Comparison of ENCODE assay signal across 18 cellular contexts in the genomic region with DNA sequence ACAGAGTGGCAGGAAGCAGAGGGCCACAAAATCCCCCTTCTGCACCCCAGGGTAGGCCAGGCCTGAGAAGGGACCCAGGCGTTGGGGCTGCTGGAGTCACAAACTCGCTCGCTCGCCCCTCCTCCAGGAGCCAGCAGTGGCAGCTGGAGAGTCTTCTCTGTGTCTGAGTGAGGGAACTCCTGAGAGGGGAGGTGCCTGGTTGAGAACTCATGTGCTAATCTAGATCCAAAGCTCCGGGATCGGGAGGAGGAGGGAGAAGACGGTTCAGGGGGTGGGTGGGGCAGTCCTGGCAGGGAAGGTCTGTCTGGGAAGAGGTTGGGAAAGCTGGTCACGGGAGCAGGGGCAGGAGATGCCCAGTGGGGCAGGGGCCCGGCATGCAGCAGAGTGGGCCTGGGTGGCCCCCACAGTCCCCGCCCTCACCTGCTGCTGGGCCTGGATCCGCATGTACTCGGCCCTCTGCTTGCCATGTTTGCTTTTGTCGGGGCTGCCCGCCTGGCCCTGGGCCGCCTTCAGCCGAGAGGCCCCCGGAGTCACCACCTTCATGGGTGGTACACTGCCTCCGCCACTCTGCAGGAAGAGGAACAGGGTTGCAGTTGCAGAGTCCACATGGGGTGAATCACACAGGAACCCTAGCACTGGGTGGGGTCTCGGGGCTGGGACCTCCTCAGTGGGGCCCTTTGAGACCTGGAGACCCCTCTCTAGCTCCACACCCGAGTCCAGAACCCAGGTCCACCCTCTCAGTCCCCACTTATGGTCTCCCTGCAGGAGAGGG.
"Had no signal": no experiment of that assay in that cellular context is flagged by ENCODE, and none has a peak within 500 bp of the region (broad histone marks: within the 10 kb centered on the region; RNA-seq: fewer than 3 reads in every experiment).

No MANE protein-coding gene starts in this region.

- H3K4me1 Mint-ChIP-seq: nephron had no signal

- H3K27ac Mint-ChIP-seq: activated CD4-positive, alpha-beta memory T cell treated with anti-CD3 and anti-CD28 coated beads for 36 hours; activated naive CD8-positive, alpha-beta T cell treated with anti-CD3 and anti-CD28 coated beads, Interleukin-2, amount 10 ng/mL, durations not matched to agents 7 days and 5 days; nephron; stimulated activated naive B cell treated with anti-CD40 and anti-IgM and Interleukin-4, amounts not matched to agents 10 μg/mL and 1 μg/mL and 100 μg/mL, for 72 hours had no signal

- DNase-seq: activated CD4-positive, alpha-beta memory T cell treated with anti-CD3 and anti-CD28 coated beads for 36 hours; activated CD4-positive, alpha-beta T cell treated with anti-CD3 and anti-CD28 coated beads for 48 hours; activated naive CD4-positive, alpha-beta T cell treated with Interleukin-2 at 50 U/mL for 16 hours; activated naive CD8-positive, alpha-beta T cell treated with anti-CD3 and anti-CD28 coated beads, Interleukin-2, amount 10 ng/mL, durations not matched to agents 7 days and 5 days; activated T-cell treated with anti-CD3 and anti-CD28 coated beads, Interleukin-2, amount 50 U/mL, for 48 hours; amygdala; cortex of kidney; foreskin fibroblast; heart right ventricle; left cardiac atrium; mesenchymal stem cell; small intestine; stimulated activated CD8-positive, alpha-beta memory T cell treated with anti-CD3 and anti-CD28 coated beads, Interleukin-4, amount 100 ng/mL, for 48 hours; stimulated activated naive B cell treated with anti-CD40 and anti-IgM and Interleukin-4, amounts not matched to agents 10 μg/mL and 1 μg/mL and 100 μg/mL, for 72 hours; T-helper 9 cell; transverse colon had no signal

- H3K4me3 ChIP-seq: heart right ventricle, right lobe of liver, transverse colon had no signal

- H3K36me3 ChIP-seq: heart right ventricle, right lobe of liver, transverse colon had no signal

- H3K4me1 ChIP-seq: heart right ventricle, right lobe of liver, transverse colon had no signal

- H3K4me3 Mint-ChIP-seq: activated CD4-positive, alpha-beta memory T cell treated with anti-CD3 and anti-CD28 coated beads for 36 hours; activated naive CD8-positive, alpha-beta T cell treated with anti-CD3 and anti-CD28 coated beads, Interleukin-2, amount 10 ng/mL, durations not matched to agents 7 days and 5 days; nephron; stimulated activated naive B cell treated with anti-CD40 and anti-IgM and Interleukin-4, amounts not matched to agents 10 μg/mL and 1 μg/mL and 100 μg/mL, for 72 hours had no signal

- H3K36me3 Mint-ChIP-seq: activated CD4-positive, alpha-beta memory T cell treated with anti-CD3 and anti-CD28 coated beads for 36 hours; activated naive CD8-positive, alpha-beta T cell treated with anti-CD3 and anti-CD28 coated beads, Interleukin-2, amount 10 ng/mL, durations not matched to agents 7 days and 5 days; stimulated activated naive B cell treated with anti-CD40 and anti-IgM and Interleukin-4, amounts not matched to agents 10 μg/mL and 1 μg/mL and 100 μg/mL, for 72 hours had no signal

- H3K27me3 ChIP-seq: right lobe of liver had no signal

- H3K9me3 ChIP-seq: heart right ventricle, right lobe of liver, transverse colon had no signal

- H3K27ac ChIP-seq: heart right ventricle, right lobe of liver, transverse colon had no signal

- H3K9me3 Mint-ChIP-seq: activated CD4-positive, alpha-beta memory T cell treated with anti-CD3 and anti-CD28 coated beads for 36 hours; activated naive CD8-positive, alpha-beta T cell treated with anti-CD3 and anti-CD28 coated beads, Interleukin-2, amount 10 ng/mL, durations not matched to agents 7 days and 5 days; nephron; stimulated activated naive B cell treated with anti-CD40 and anti-IgM and Interleukin-4, amounts not matched to agents 10 μg/mL and 1 μg/mL and 100 μg/mL, for 72 hours had no signal

- ATAC-seq: left cardiac atrium; right lobe of liver; stimulated activated naive B cell treated with anti-CD40 and anti-IgM and Interleukin-4, amounts not matched to agents 10 μg/mL and 1 μg/mL and 100 μg/mL, for 72 hours had no signal
